13 cellular contexts compared by ENCODE assay signal in genomic region chr17:67035131-67036083, GRCh38. TPM values are rescaled to one million over a fixed set of nuclear protein-coding genes. Genes with fewer than 3 reads are reported as not detected.
DNase-seq lines count a peak whose midpoint lies in the region; ATAC-seq and TF ChIP-seq lines count a peak whose summit lies in the region.
"Had no signal": no experiment of that assay in that cellular context is flagged by ENCODE, and none has a peak within 500 bp of the region (broad histone marks: within the 10 kb centered on the region; RNA-seq: fewer than 3 reads in every experiment).

No MANE protein-coding gene starts in this region.

- H3K36me3 Mint-ChIP-seq in activated CD8-positive, alpha-beta memory T cell treated with anti-CD3 and anti-CD28 coated beads, Interleukin-2, amount 10 ng/mL, durations not matched to agents 7 days and 5 days: no peaks in the 10 kb centered on the region

- H3K4me3 Mint-ChIP-seq in activated CD8-positive, alpha-beta memory T cell treated with anti-CD3 and anti-CD28 coated beads, Interleukin-2, amount 10 ng/mL, durations not matched to agents 7 days and 5 days: no peak overlapping the region

- ATAC-seq in GM18867 (IDR thresholded peaks at IDR 0.05; ENCODE audit: unreplicated experiment) (peak; percentile 77), GM21825 (IDR thresholded peaks at IDR 0.05; ENCODE audit: unreplicated experiment) (peak; percentile 58), HG03460 (IDR thresholded peaks at IDR 0.05; ENCODE audit: unreplicated experiment) (peak; percentile 72), HG02571 (IDR thresholded peaks at IDR 0.05; ENCODE audit: unreplicated experiment) (no peak)
- no peak for ATAC-seq in activated CD8-positive, alpha-beta memory T cell treated with anti-CD3 and anti-CD28 coated beads, Interleukin-2, amount 10 ng/mL, durations not matched to agents 7 days and 5 days
- ATAC-seq: gastroesophageal sphincter had no signal

- H3K27me3 Mint-ChIP-seq in activated CD8-positive, alpha-beta memory T cell treated with anti-CD3 and anti-CD28 coated beads, Interleukin-2, amount 10 ng/mL, durations not matched to agents 7 days and 5 days: no peaks in the 10 kb centered on the region

- DNase-seq in GM10248 (ENCODE audit: extremely low spot score): peak; percentile 73
- DNase-seq in NAMALWA (ENCODE audit: low spot score): no peak
- no peak for DNase-seq in activated CD8-positive, alpha-beta memory T cell treated with anti-CD3 and anti-CD28 coated beads, Interleukin-2, amount 10 ng/mL, durations not matched to agents 7 days and 5 days
- no peak for DNase-seq in Kasumi-1 (lab: John Stamatoyannopoulos, UW)
- DNase-seq: activated CD4-positive, alpha-beta T cell treated with anti-CD3 and anti-CD28 coated beads for 1 hour; activated naive CD4-positive, alpha-beta T cell treated with Interleukin-2 at 50 U/mL for 16 hours; stimulated activated naive CD4-positive, alpha-beta T cell treated with Interleukin-2 at 50 U/mL for 16 hours had no signal

- CTCF ChIA-PET in GM10248 (lab: Yijun Ruan, JAX): interaction anchor here (1.3 to 2.2 kb wide), 3 partner anchors 11 to 46 kb away, joined by 3 to 9 read pairs (median 4); no protein-coding TSS in a partner anchor
- CTCF ChIA-PET in activated CD8-positive, alpha-beta memory T cell treated with anti-CD3 and anti-CD28 coated beads, Interleukin-2, amount 10 ng/mL, durations not matched to agents 7 days and 5 days (lab: Charles Lee): no interaction called here

- H3K27ac Mint-ChIP-seq in activated CD8-positive, alpha-beta memory T cell treated with anti-CD3 and anti-CD28 coated beads, Interleukin-2, amount 10 ng/mL, durations not matched to agents 7 days and 5 days: no peak overlapping the region

- TF ChIP-seq CTCF in GM10248 (IDR thresholded peaks at IDR 0.05; ENCODE audit: control extremely low read depth, extremely low read depth, low read depth, missing control alignments): no peak

- POLR2A ChIA-PET in GM10248 (lab: Yijun Ruan, JAX): no interaction called here

- H3K9me3 Mint-ChIP-seq in activated CD8-positive, alpha-beta memory T cell treated with anti-CD3 and anti-CD28 coated beads, Interleukin-2, amount 10 ng/mL, durations not matched to agents 7 days and 5 days (ENCODE audit: low read depth): no peaks in the 10 kb centered on the region

- H3K4me1 Mint-ChIP-seq in activated CD8-positive, alpha-beta memory T cell treated with anti-CD3 and anti-CD28 coated beads, Interleukin-2, amount 10 ng/mL, durations not matched to agents 7 days and 5 days: peaks cover 2% of the 10 kb centered on the region

RNA-seq across cellular contexts. Expression of gene CACNG1, which starts 8.9 kb away (rescaled TPM):
- total RNA-seq in activated CD8-positive, alpha-beta memory T cell treated with anti-CD3 and anti-CD28 coated beads, Interleukin-2, amount 10 ng/mL, durations not matched to agents 7 days and 5 days: not detected
- total RNA-seq: cardiac septum, gastroesophageal sphincter had no signal

Comparison
In these comparisons a context has a peak if more than half of its experiments do, and no peak if none do; other contexts are left out.
1. ATAC-seq: peak in GM18867 (single experiment), GM21825 (single experiment) and HG03460 (single experiment); none in HG02571 (single experiment) and activated CD8-positive, alpha-beta memory T cell treated with anti-CD3 and anti-CD28 coated beads, Interleukin-2, amount 10 ng/mL, durations not matched to agents 7 days and 5 days (single experiment).